In the genomic region with DNA sequence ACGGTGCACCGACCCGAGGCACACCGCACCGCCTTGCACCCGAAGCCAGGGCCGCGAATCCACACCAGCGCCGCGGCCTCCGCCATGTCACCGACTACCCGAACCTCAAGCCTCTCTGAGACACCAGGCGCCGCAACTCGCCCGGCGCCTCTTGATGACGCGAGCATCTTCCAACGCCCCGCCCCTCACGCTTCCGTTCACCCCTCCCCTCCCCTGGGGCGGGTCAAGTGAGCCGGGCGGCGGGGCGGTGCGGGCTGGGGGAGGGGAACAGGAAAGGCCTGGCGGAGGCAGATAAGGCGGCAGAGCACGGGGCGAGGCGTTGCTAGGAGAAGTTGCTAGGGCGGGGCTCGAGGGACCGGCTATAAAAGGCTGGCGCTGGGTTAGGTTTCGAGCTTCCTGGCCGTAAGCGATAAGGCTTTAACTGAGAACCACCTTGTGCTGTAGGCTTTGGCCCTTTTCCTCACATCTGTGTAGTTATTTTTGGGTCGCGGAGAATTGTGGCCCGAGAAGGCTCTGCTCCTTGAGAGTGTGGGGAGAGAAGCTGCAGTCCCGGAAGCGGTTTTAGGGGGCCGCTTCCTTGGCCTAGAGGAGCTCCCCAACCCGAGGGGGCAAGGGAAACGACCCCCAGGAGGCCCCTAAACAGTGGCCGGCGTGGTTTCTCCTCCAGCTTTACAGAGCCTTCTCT, we compare ENCODE assay signal across 8 cellular contexts.
DNase-seq lines count a peak whose midpoint lies in the region; ATAC-seq lines count a peak whose summit lies in the region.

TSS of gene SDE2 (minus strand) at position 117 of the 685 bp plus-strand sequence. CDS start at position 86, 31 bp downstream.

- DNase-seq in AG08396 (ENCODE audit: low spot score) = peak; percentile 98
- peak; percentile 97 for DNase-seq in NCI-H345 treated with DMSO at 0.1 percent for 48 hours (lab: John Stamatoyannopoulos, UW; ENCODE audit: unreplicated experiment)
- DNase-seq in activated CD4-positive, CD25-positive, alpha-beta regulatory T cell (lab: John Stamatoyannopoulos, UW) = peak; percentile 99
- peak; percentile 100 for DNase-seq in central memory CD4-positive, alpha-beta T cell
- peak; percentile 99 for DNase-seq in iris pigment epithelial cell (ENCODE audit: low read depth)
- peak; percentile 99 for DNase-seq in stimulated activated CD4-positive, alpha-beta T cell treated with anti-CD3 and anti-CD28 coated beads, Interleukin-12 subunit alpha, Interleukin-12 subunit beta, amount 100 ng/mL, for 4 hours

- ATAC-seq in GM19023 (IDR thresholded peaks at IDR 0.05; ENCODE audit: unreplicated experiment) (peak; percentile 83), HG03280 (IDR thresholded peaks at IDR 0.05; ENCODE audit: unreplicated experiment) (peak; percentile 82)

Comparison
In these comparisons a context has a peak if more than half of its experiments do, and no peak if none do; other contexts are left out.
1. Peak in every context shown above with its lines: DNase-seq and ATAC-seq.